Comparison of ENCODE assay signal across 10 cellular contexts in genomic region chr16:80938035-80938927, GRCh38.
DNase-seq lines count a peak whose midpoint lies in the region; TF ChIP-seq lines count a peak whose summit lies in the region.
"Had no signal": no experiment of that assay in that cellular context is flagged by ENCODE, and none has a peak within 500 bp of the region (broad histone marks: within the 10 kb centered on the region; RNA-seq: fewer than 3 reads in every experiment).

No MANE protein-coding gene starts in this region.

- H3K4me1 ChIP-seq in BE2C, result no peaks in the 10 kb centered on the region

- POLR2A ChIA-PET in activated CD4-positive, alpha-beta memory T cell treated with anti-CD3 and anti-CD28 coated beads for 36 hours (lab: Charles Lee), result no interaction called here

- peaks cover 19% of the 10 kb centered on the region for H3K27me3 Mint-ChIP-seq in nephron (ENCODE audit: low read depth)
- peaks cover 24% of the 10 kb centered on the region for H3K27me3 Mint-ChIP-seq in activated T-helper 1 cell treated with anti-CD3 and anti-CD28 coated beads, Interleukin-12 subunit alpha, Interleukin-12 subunit beta, Interleukin-2, Interleukin-4 antibody, amounts not matched to agents 30 ng/mL and 10 ng/mL and 1 ng/mL, durations not matched to agents 14 hours and 24 hours and 36 hours (ENCODE audit: insufficient read depth)
- peaks cover 24% of the 10 kb centered on the region for H3K27me3 Mint-ChIP-seq in activated CD4-positive, alpha-beta memory T cell treated with anti-CD3 and anti-CD28 coated beads for 36 hours

- no peak for TF ChIP-seq CTCF in epithelial cell of esophagus (IDR thresholded peaks at IDR 0.05; ENCODE audit: insufficient read depth, low read depth, low read length, missing control alignments)
- no peak for TF ChIP-seq CTCF in nephron (IDR thresholded peaks at IDR 0.05; ENCODE audit: unreplicated experiment in 3 of 3)
- TF ChIP-seq CTCF in BE2C (IDR thresholded peaks at IDR 0.05; ENCODE audit: low read depth, low read length), result no peak

- H3K9me3 ChIP-seq in BE2C, result no peaks in the 10 kb centered on the region

- DNase-seq in AG08396 (ENCODE audit: low spot score) (peak; percentile 79), LHCN-M2 (ENCODE audit: low read depth) (peak; percentile 72), epithelial cell of esophagus (ENCODE audit: low read depth) (peak; percentile 78), BE2C (no peak)
- DNase-seq in activated T-helper 1 cell treated with anti-CD3 and anti-CD28 coated beads, Interleukin-12 subunit alpha, Interleukin-12 subunit beta, Interleukin-2, Interleukin-4 antibody, amounts not matched to agents 30 ng/mL and 10 ng/mL and 1 ng/mL, durations not matched to agents 14 hours and 24 hours and 36 hours (ENCODE audit: low spot score), result no peak
- no peak for DNase-seq in activated CD4-positive, alpha-beta T cell treated with anti-CD3 and anti-CD28 coated beads, Interleukin-2, amount 50 U/mL, for 48 hours
- DNase-seq in activated CD4-positive, alpha-beta memory T cell treated with anti-CD3 and anti-CD28 coated beads for 36 hours, result no peak
- DNase-seq: effector memory CD8-positive, alpha-beta T cell; NCI-H1092 had no signal

- intact Hi-C loops in activated T-helper 1 cell treated with anti-CD3 and anti-CD28 coated beads, Interleukin-12 subunit alpha, Interleukin-12 subunit beta, Interleukin-2, Interleukin-4 antibody, amounts not matched to agents 30 ng/mL and 10 ng/mL and 1 ng/mL, durations not matched to agents 14 hours and 24 hours and 36 hours (cut with micrococcal nuclease), result no loop called here
- intact Hi-C loops in activated CD4-positive, alpha-beta memory T cell treated with anti-CD3 and anti-CD28 coated beads for 36 hours (cut with micrococcal nuclease), result no loop called here

- H3K36me3 Mint-ChIP-seq in nephron (ENCODE audit: low read depth), result no peaks in the 10 kb centered on the region
- no peaks in the 10 kb centered on the region for H3K36me3 Mint-ChIP-seq in activated T-helper 1 cell treated with anti-CD3 and anti-CD28 coated beads, Interleukin-12 subunit alpha, Interleukin-12 subunit beta, Interleukin-2, Interleukin-4 antibody, amounts not matched to agents 30 ng/mL and 10 ng/mL and 1 ng/mL, durations not matched to agents 14 hours and 24 hours and 36 hours (ENCODE audit: low read depth)
- no peaks in the 10 kb centered on the region for H3K36me3 Mint-ChIP-seq in activated CD4-positive, alpha-beta memory T cell treated with anti-CD3 and anti-CD28 coated beads for 36 hours

- no peaks in the 10 kb centered on the region for H3K27me3 ChIP-seq in BE2C

- H3K4me3 Mint-ChIP-seq in nephron, result peak overlapping the region in 2 of 3 experiments; percentile 46 to 60
- no peak overlapping the region for H3K4me3 Mint-ChIP-seq in activated T-helper 1 cell treated with anti-CD3 and anti-CD28 coated beads, Interleukin-12 subunit alpha, Interleukin-12 subunit beta, Interleukin-2, Interleukin-4 antibody, amounts not matched to agents 30 ng/mL and 10 ng/mL and 1 ng/mL, durations not matched to agents 14 hours and 24 hours and 36 hours
- no peak overlapping the region for H3K4me3 Mint-ChIP-seq in activated CD4-positive, alpha-beta memory T cell treated with anti-CD3 and anti-CD28 coated beads for 36 hours
- H3K4me3 Mint-ChIP-seq: effector memory CD8-positive, alpha-beta T cell had no signal

- H3K36me3 ChIP-seq in BE2C, result no peaks in the 10 kb centered on the region

- CTCF ChIA-PET in activated CD4-positive, alpha-beta memory T cell treated with anti-CD3 and anti-CD28 coated beads for 36 hours (lab: Charles Lee), result interaction anchor here (0.7 kb wide), 1 partner anchor 42 kb away, joined by 3 read pairs; no protein-coding TSS in a partner anchor

- H3K9me3 Mint-ChIP-seq in nephron, result peaks cover 8% of the 10 kb centered on the region
- no peaks in the 10 kb centered on the region for H3K9me3 Mint-ChIP-seq in activated T-helper 1 cell treated with anti-CD3 and anti-CD28 coated beads, Interleukin-12 subunit alpha, Interleukin-12 subunit beta, Interleukin-2, Interleukin-4 antibody, amounts not matched to agents 30 ng/mL and 10 ng/mL and 1 ng/mL, durations not matched to agents 14 hours and 24 hours and 36 hours
- H3K9me3 Mint-ChIP-seq in activated CD4-positive, alpha-beta memory T cell treated with anti-CD3 and anti-CD28 coated beads for 36 hours, result no peaks in the 10 kb centered on the region
- H3K9me3 Mint-ChIP-seq: effector memory CD8-positive, alpha-beta T cell had no signal

- H3K4me3 ChIP-seq in epithelial cell of esophagus (ENCODE audit: low read length), result no peak overlapping the region
- H3K4me3 ChIP-seq in BE2C (ENCODE audit: low read depth, low read length), result no peak overlapping the region

- peaks cover 30% of the 10 kb centered on the region for H3K4me1 Mint-ChIP-seq in nephron
- H3K4me1 Mint-ChIP-seq in activated T-helper 1 cell treated with anti-CD3 and anti-CD28 coated beads, Interleukin-12 subunit alpha, Interleukin-12 subunit beta, Interleukin-2, Interleukin-4 antibody, amounts not matched to agents 30 ng/mL and 10 ng/mL and 1 ng/mL, durations not matched to agents 14 hours and 24 hours and 36 hours (ENCODE audit: low read depth), result no peaks in the 10 kb centered on the region
- H3K4me1 Mint-ChIP-seq in activated CD4-positive, alpha-beta memory T cell treated with anti-CD3 and anti-CD28 coated beads for 36 hours (ENCODE audit: low read depth), result no peaks in the 10 kb centered on the region

- H3K27ac Mint-ChIP-seq in nephron, result peak overlapping the region; percentile 82 to 97 (median 93)
- H3K27ac Mint-ChIP-seq in activated T-helper 1 cell treated with anti-CD3 and anti-CD28 coated beads, Interleukin-12 subunit alpha, Interleukin-12 subunit beta, Interleukin-2, Interleukin-4 antibody, amounts not matched to agents 30 ng/mL and 10 ng/mL and 1 ng/mL, durations not matched to agents 14 hours and 24 hours and 36 hours, result no peak overlapping the region
- H3K27ac Mint-ChIP-seq in activated CD4-positive, alpha-beta memory T cell treated with anti-CD3 and anti-CD28 coated beads for 36 hours, result no peak overlapping the region
- H3K27ac Mint-ChIP-seq: effector memory CD8-positive, alpha-beta T cell had no signal

Comparison
In these comparisons a context has a peak if more than half of its experiments do, and no peak if none do; other contexts are left out.
1. DNase-seq: peak in AG08396 (single experiment), LHCN-M2 (single experiment) and epithelial cell of esophagus (single experiment); none in BE2C (single experiment), activated T-helper 1 cell treated with anti-CD3 and anti-CD28 coated beads, Interleukin-12 subunit alpha, Interleukin-12 subunit beta, Interleukin-2, Interleukin-4 antibody, amounts not matched to agents 30 ng/mL and 10 ng/mL and 1 ng/mL, durations not matched to agents 14 hours and 24 hours and 36 hours (single experiment), activated CD4-positive, alpha-beta T cell treated with anti-CD3 and anti-CD28 coated beads, Interleukin-2, amount 50 U/mL, for 48 hours (0 of 2) and activated CD4-positive, alpha-beta memory T cell treated with anti-CD3 and anti-CD28 coated beads for 36 hours (single experiment).
2. H3K27ac Mint-ChIP-seq: peak in nephron (3 of 3); none in activated T-helper 1 cell treated with anti-CD3 and anti-CD28 coated beads, Interleukin-12 subunit alpha, Interleukin-12 subunit beta, Interleukin-2, Interleukin-4 antibody, amounts not matched to agents 30 ng/mL and 10 ng/mL and 1 ng/mL, durations not matched to agents 14 hours and 24 hours and 36 hours (single experiment) and activated CD4-positive, alpha-beta memory T cell treated with anti-CD3 and anti-CD28 coated beads for 36 hours (single experiment).
3. H3K4me3 Mint-ChIP-seq: peak in nephron (2 of 3); none in activated T-helper 1 cell treated with anti-CD3 and anti-CD28 coated beads, Interleukin-12 subunit alpha, Interleukin-12 subunit beta, Interleukin-2, Interleukin-4 antibody, amounts not matched to agents 30 ng/mL and 10 ng/mL and 1 ng/mL, durations not matched to agents 14 hours and 24 hours and 36 hours (single experiment) and activated CD4-positive, alpha-beta memory T cell treated with anti-CD3 and anti-CD28 coated beads for 36 hours (single experiment).